ENCODE assay signal across 12 cellular contexts in the genomic region with DNA sequence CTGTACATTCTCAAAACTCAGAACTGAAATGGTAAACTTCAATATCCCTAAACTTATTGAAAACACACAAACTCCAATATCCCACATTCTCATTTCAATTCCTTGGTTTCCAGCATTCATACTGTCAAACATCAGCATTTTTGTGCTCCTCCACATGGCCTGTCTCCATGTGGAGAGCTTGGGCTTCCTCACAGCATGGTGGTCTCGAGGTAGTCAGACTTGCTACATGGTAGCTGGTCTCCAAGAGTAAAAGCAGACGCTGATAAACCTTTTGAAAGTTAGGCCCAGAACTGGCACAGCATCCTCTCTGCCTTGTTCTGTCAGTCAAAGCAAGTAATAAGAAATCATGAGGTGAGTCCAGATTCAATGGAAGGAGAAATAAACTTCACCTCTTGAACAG.
DNase-seq lines count a peak whose midpoint lies in the region; ATAC-seq and TF ChIP-seq lines count a peak whose summit lies in the region.
"Had no signal": no experiment of that assay in that cellular context is flagged by ENCODE, and none has a peak within 500 bp of the region (broad histone marks: within the 10 kb centered on the region; RNA-seq: fewer than 3 reads in every experiment).

No MANE protein-coding gene starts in this region.

- intact Hi-C loops in left lung (cut with DNase I) = no loop called here

- peaks cover 40% of the 10 kb centered on the region for H3K36me3 Mint-ChIP-seq in activated CD8-positive, alpha-beta memory T cell treated with anti-CD3 and anti-CD28 coated beads, Interleukin-2, amount 10 ng/mL, durations not matched to agents 7 days and 5 days
- peaks cover 42% of the 10 kb centered on the region for H3K36me3 Mint-ChIP-seq in activated naive CD4-positive, alpha-beta T cell treated with anti-CD3 and anti-CD28 coated beads, Interleukin-2, amount 10 ng/mL, durations not matched to agents 7 days and 5 days
- H3K36me3 Mint-ChIP-seq in mesothelial cell of epicardium = no peaks in the 10 kb centered on the region
- H3K36me3 Mint-ChIP-seq: type B pancreatic cell had no signal

- TF ChIP-seq EP300 in suprapubic skin (IDR thresholded peaks at IDR 0.05) = no peak

- H3K27ac ChIP-seq in left lung = peak overlapping the region; percentile 63 to 69
- peak overlapping the region; percentile 84 for H3K27ac ChIP-seq in suprapubic skin

- peak overlapping the region; percentile 91 for H3K27ac Mint-ChIP-seq in activated CD8-positive, alpha-beta memory T cell treated with anti-CD3 and anti-CD28 coated beads, Interleukin-2, amount 10 ng/mL, durations not matched to agents 7 days and 5 days
- peak overlapping the region; percentile 96 for H3K27ac Mint-ChIP-seq in activated naive CD4-positive, alpha-beta T cell treated with anti-CD3 and anti-CD28 coated beads, Interleukin-2, amount 10 ng/mL, durations not matched to agents 7 days and 5 days
- H3K27ac Mint-ChIP-seq in mesothelial cell of epicardium = no peak overlapping the region
- H3K27ac Mint-ChIP-seq: type B pancreatic cell had no signal

- no peak overlapping the region for H3K4me3 Mint-ChIP-seq in activated CD8-positive, alpha-beta memory T cell treated with anti-CD3 and anti-CD28 coated beads, Interleukin-2, amount 10 ng/mL, durations not matched to agents 7 days and 5 days
- peak overlapping the region; percentile 24 for H3K4me3 Mint-ChIP-seq in activated naive CD4-positive, alpha-beta T cell treated with anti-CD3 and anti-CD28 coated beads, Interleukin-2, amount 10 ng/mL, durations not matched to agents 7 days and 5 days
- no peak overlapping the region for H3K4me3 Mint-ChIP-seq in mesothelial cell of epicardium
- H3K4me3 Mint-ChIP-seq: type B pancreatic cell had no signal

- H3K9me3 Mint-ChIP-seq in activated CD8-positive, alpha-beta memory T cell treated with anti-CD3 and anti-CD28 coated beads, Interleukin-2, amount 10 ng/mL, durations not matched to agents 7 days and 5 days (ENCODE audit: low read depth) = no peaks in the 10 kb centered on the region
- peaks cover 4% of the 10 kb centered on the region for H3K9me3 Mint-ChIP-seq in activated naive CD4-positive, alpha-beta T cell treated with anti-CD3 and anti-CD28 coated beads, Interleukin-2, amount 10 ng/mL, durations not matched to agents 7 days and 5 days
- peaks cover 6% of the 10 kb centered on the region for H3K9me3 Mint-ChIP-seq in mesothelial cell of epicardium

- CTCF ChIA-PET in activated CD8-positive, alpha-beta memory T cell treated with anti-CD3 and anti-CD28 coated beads, Interleukin-2, amount 10 ng/mL, durations not matched to agents 7 days and 5 days (lab: Charles Lee) = interaction anchor here (1.6 to 3.9 kb wide), 7 partner anchors 15 to 194 kb away, joined by 3 to 29 read pairs (median 7); a partner anchor contains a TSS
- CTCF ChIA-PET in activated naive CD4-positive, alpha-beta T cell treated with anti-CD3 and anti-CD28 coated beads, Interleukin-2, amount 10 ng/mL, durations not matched to agents 7 days and 5 days (lab: Charles Lee) = interaction anchor here (1.3 to 2.4 kb wide), 4 partner anchors 43 to 183 kb away, joined by 3 to 11 read pairs (median 7); no protein-coding TSS in a partner anchor

- DNase-seq in activated CD8-positive, alpha-beta memory T cell treated with anti-CD3 and anti-CD28 coated beads, Interleukin-2, amount 10 ng/mL, durations not matched to agents 7 days and 5 days = no peak
- DNase-seq in activated CD8-positive, alpha-beta memory T cell treated with anti-CD3 and anti-CD28 coated beads for 24 hours = no peak
- no peak for DNase-seq in activated naive CD4-positive, alpha-beta T cell treated with anti-CD3 and anti-CD28 coated beads, Interleukin-2, amount 10 ng/mL, durations not matched to agents 7 days and 5 days
- DNase-seq in left lung = no peak
- no peak for DNase-seq in suprapubic skin (ENCODE audit: low spot score in 2 of 2)
- no peak for DNase-seq in NCI-H82 (lab: John Stamatoyannopoulos, UW)
- no peak for DNase-seq in mesothelial cell of epicardium (ENCODE audit: low spot score in 2 of 2, unreplicated experiment in 2 of 2)
- DNase-seq: ACHN, GF-D8, glutamatergic neuron had no signal

- ATAC-seq in activated CD8-positive, alpha-beta memory T cell treated with anti-CD3 and anti-CD28 coated beads, Interleukin-2, amount 10 ng/mL, durations not matched to agents 7 days and 5 days = no peak
- ATAC-seq in left lung = no peak
- ATAC-seq in HG03460 (IDR thresholded peaks at IDR 0.05; ENCODE audit: unreplicated experiment) = no peak

- H3K9me3 ChIP-seq in left lung (no peaks in the 10 kb centered on the region), suprapubic skin (no peaks in the 10 kb centered on the region)

- H3K4me1 Mint-ChIP-seq in activated CD8-positive, alpha-beta memory T cell treated with anti-CD3 and anti-CD28 coated beads, Interleukin-2, amount 10 ng/mL, durations not matched to agents 7 days and 5 days = peaks cover 57% of the 10 kb centered on the region
- peaks cover 68% of the 10 kb centered on the region for H3K4me1 Mint-ChIP-seq in activated naive CD4-positive, alpha-beta T cell treated with anti-CD3 and anti-CD28 coated beads, Interleukin-2, amount 10 ng/mL, durations not matched to agents 7 days and 5 days
- H3K4me1 Mint-ChIP-seq in mesothelial cell of epicardium = peaks cover 6% of the 10 kb centered on the region

- no peaks in the 10 kb centered on the region for H3K27me3 Mint-ChIP-seq in activated CD8-positive, alpha-beta memory T cell treated with anti-CD3 and anti-CD28 coated beads, Interleukin-2, amount 10 ng/mL, durations not matched to agents 7 days and 5 days
- H3K27me3 Mint-ChIP-seq in activated naive CD4-positive, alpha-beta T cell treated with anti-CD3 and anti-CD28 coated beads, Interleukin-2, amount 10 ng/mL, durations not matched to agents 7 days and 5 days = no peaks in the 10 kb centered on the region
- H3K27me3 Mint-ChIP-seq in mesothelial cell of epicardium (ENCODE audit: low read depth) = no peaks in the 10 kb centered on the region
- H3K27me3 Mint-ChIP-seq: type B pancreatic cell had no signal

- H3K36me3 ChIP-seq in left lung = no peaks in the 10 kb centered on the region
- H3K36me3 ChIP-seq in suprapubic skin = no peaks in the 10 kb centered on the region

- peaks cover 19 to 38% of the 10 kb centered on the region in 2 donors for H3K4me1 ChIP-seq in left lung
- H3K4me1 ChIP-seq in suprapubic skin = peaks cover 54% of the 10 kb centered on the region

- H3K4me3 ChIP-seq in left lung (no peak overlapping the region), suprapubic skin (no peak overlapping the region)

- 98% methylated on average over 2 of the region's 2 CpGs for WGBS in suprapubic skin

- H3K27me3 ChIP-seq in left lung (no peaks in the 10 kb centered on the region), suprapubic skin (no peaks in the 10 kb centered on the region)

- no peak for TF ChIP-seq CTCF in left lung (IDR thresholded peaks at IDR 0.05)
- no peak for TF ChIP-seq CTCF in suprapubic skin (IDR thresholded peaks at IDR 0.05)
- no peak for TF ChIP-seq CTCF in mesothelial cell of epicardium (IDR thresholded peaks at IDR 0.05; ENCODE audit: unreplicated experiment)

- TF ChIP-seq POLR2A in suprapubic skin (IDR thresholded peaks at IDR 0.05) = no peak
